In genomic region chr17:17633310-17633709, GRCh38 we compare ENCODE assay signal across 1 cellular context.
TF ChIP-seq lines count a peak whose summit lies in the region.

No MANE protein-coding gene starts in this region.

TF ChIP-seq in H1, 55 proteins besides CTCF, POLR2A, EP300 and RAD21:
- no peak for TF ChIP-seq BACH1 (IDR thresholded peaks at IDR 0.05; ENCODE audit: low read length)
- TF ChIP-seq YY1 (IDR thresholded peaks at IDR 0.05; ENCODE audit: low read depth, low read length): no peak
- TF ChIP-seq E2F6 (IDR thresholded peaks at IDR 0.05): no peak
- TF ChIP-seq POLR2AphosphoS5 (IDR thresholded peaks at IDR 0.05; ENCODE audit: low read depth, low read length): no peak
- no peak for TF ChIP-seq CEBPB (IDR thresholded peaks at IDR 0.05; ENCODE audit: low read depth, low read length)
- TF ChIP-seq ZNF274 (IDR thresholded peaks at IDR 0.05; ENCODE audit: borderline replicate concordance, extremely low read depth, low read length): no peak
